13 cellular contexts compared by ENCODE assay signal in the genomic region with DNA sequence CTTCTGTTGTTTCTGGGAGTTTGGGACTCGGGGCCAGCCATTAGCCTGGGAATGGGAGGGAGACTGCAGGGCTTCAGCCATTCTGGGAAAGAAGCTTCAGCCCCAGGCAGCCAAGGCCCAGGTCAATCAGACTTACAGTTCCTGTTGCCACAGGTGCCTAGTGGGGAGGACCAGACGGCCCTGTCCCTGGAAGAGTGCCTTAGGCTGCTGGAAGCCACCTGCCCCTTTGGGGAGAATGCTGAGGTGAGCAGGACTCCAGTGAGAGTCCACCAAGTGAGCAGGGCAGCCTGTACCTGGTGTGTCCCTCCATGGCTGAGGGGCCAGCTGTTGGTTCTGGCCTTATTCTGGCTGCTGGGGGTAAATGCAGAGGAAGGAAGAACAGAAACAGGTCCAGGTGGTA. TPM values are rescaled to one million over a fixed set of nuclear protein-coding genes. Genes with fewer than 3 reads are reported as not detected.
DNase-seq lines count a peak whose midpoint lies in the region; ATAC-seq lines count a peak whose summit lies in the region.
"Had no signal": no experiment of that assay in that cellular context is flagged by ENCODE, and none has a peak within 500 bp of the region (broad histone marks: within the 10 kb centered on the region; RNA-seq: fewer than 3 reads in every experiment).

No MANE protein-coding gene starts in this region.

- peak overlapping the region; percentile 86 for H3K9ac ChIP-seq in HUES6 (ENCODE audit: low read length)

- H3K36me3 ChIP-seq in HUES6 (ENCODE audit: control insufficient read depth, insufficient read depth, low read length) = peaks cover 70% of the 10 kb centered on the region

- H3K9me3 Mint-ChIP-seq in T-helper 1 cell treated with Interleukin-12 subunit alpha and Interleukin-12 subunit beta and Interleukin-4 antibody, amounts not matched to agents 30 μg/mL and 1 μg/mL, for 36 hours = no peaks in the 10 kb centered on the region
- H3K9me3 Mint-ChIP-seq in activated naive CD8-positive, alpha-beta T cell (ENCODE audit: low read depth) = no peaks in the 10 kb centered on the region
- H3K9me3 Mint-ChIP-seq in naive B cell = no peaks in the 10 kb centered on the region
- H3K9me3 Mint-ChIP-seq: type B pancreatic cell had no signal

- H3K4me3 ChIP-seq in HUES6 (ENCODE audit: low read depth, low read length) = no peak overlapping the region
- H3K4me3 ChIP-seq: skin epidermis had no signal

- H3K4me1 ChIP-seq in HUES6 (ENCODE audit: control insufficient read depth, insufficient read depth, low read length) = peaks cover 42% of the 10 kb centered on the region

- peaks cover 59% of the 10 kb centered on the region for H3K36me3 Mint-ChIP-seq in T-helper 1 cell treated with Interleukin-12 subunit alpha and Interleukin-12 subunit beta and Interleukin-4 antibody, amounts not matched to agents 30 μg/mL and 1 μg/mL, for 36 hours (ENCODE audit: low read depth)
- H3K36me3 Mint-ChIP-seq in activated naive CD8-positive, alpha-beta T cell = peaks cover 7% of the 10 kb centered on the region
- H3K36me3 Mint-ChIP-seq in naive B cell = peaks cover 14 to 30% of the 10 kb centered on the region in 2 donors

- H3K27me3 ChIP-seq in HUES6 (ENCODE audit: control insufficient read depth, insufficient read depth, low read length) = no peaks in the 10 kb centered on the region

- H3K27ac ChIP-seq in HUES6 (ENCODE audit: low read depth, low read length) = peak overlapping the region; percentile 97

- DNase-seq in T-helper 1 cell (no peak), naive B cell (no peak), SIG-M5 treated with dmso at 0.1 percent for 504 hours (lab: John Stamatoyannopoulos, UW; ENCODE audit: unreplicated experiment) (no peak)
- DNase-seq: 8988T; effector memory CD4-positive, alpha-beta T cell; T1000 had no signal

- H3K9me3 ChIP-seq in HUES6 (ENCODE audit: control insufficient read depth, insufficient read depth, low read depth, low read length) = no peaks in the 10 kb centered on the region

- H3K27ac Mint-ChIP-seq in T-helper 1 cell treated with Interleukin-12 subunit alpha and Interleukin-12 subunit beta and Interleukin-4 antibody, amounts not matched to agents 30 μg/mL and 1 μg/mL, for 36 hours = peak overlapping the region; percentile 37
- H3K27ac Mint-ChIP-seq in activated naive CD8-positive, alpha-beta T cell = peak overlapping the region; percentile 97
- H3K27ac Mint-ChIP-seq in naive B cell = peak overlapping the region in 4 of 6 donors; percentile 10 to 86 (median 58)

- H3K27me3 Mint-ChIP-seq in T-helper 1 cell treated with Interleukin-12 subunit alpha and Interleukin-12 subunit beta and Interleukin-4 antibody, amounts not matched to agents 30 μg/mL and 1 μg/mL, for 36 hours (ENCODE audit: low read depth) = no peaks in the 10 kb centered on the region
- no peaks in the 10 kb centered on the region for H3K27me3 Mint-ChIP-seq in activated naive CD8-positive, alpha-beta T cell
- H3K27me3 Mint-ChIP-seq in naive B cell = no peaks in the 10 kb centered on the region
- H3K27me3 Mint-ChIP-seq: type B pancreatic cell had no signal

- ATAC-seq in naive B cell (ENCODE audit: low read depth in 2 of 2) (no peak), HG03565 (IDR thresholded peaks at IDR 0.05; ENCODE audit: unreplicated experiment) (no peak), GM21529 (IDR thresholded peaks at IDR 0.05; ENCODE audit: unreplicated experiment) (no peak)

- peak overlapping the region; percentile 67 for H3K4me3 Mint-ChIP-seq in T-helper 1 cell treated with Interleukin-12 subunit alpha and Interleukin-12 subunit beta and Interleukin-4 antibody, amounts not matched to agents 30 μg/mL and 1 μg/mL, for 36 hours
- no peak overlapping the region for H3K4me3 Mint-ChIP-seq in activated naive CD8-positive, alpha-beta T cell
- no peak overlapping the region for H3K4me3 Mint-ChIP-seq in naive B cell

- peaks cover 46% of the 10 kb centered on the region for H3K4me1 Mint-ChIP-seq in T-helper 1 cell treated with Interleukin-12 subunit alpha and Interleukin-12 subunit beta and Interleukin-4 antibody, amounts not matched to agents 30 μg/mL and 1 μg/mL, for 36 hours (ENCODE audit: low read depth)
- peaks cover 37% of the 10 kb centered on the region for H3K4me1 Mint-ChIP-seq in activated naive CD8-positive, alpha-beta T cell (ENCODE audit: low read depth)
- H3K4me1 Mint-ChIP-seq in naive B cell = peaks cover 38 to 48% (median 48%) of the 10 kb centered on the region in 3 donors

RNA-seq across cellular contexts. Expression of a gene that starts 8.7 kb away (rescaled TPM):
- 10 to 100 TPM in 1 of 6 donors, 1 to 10 TPM in 5; 1.3 to 10.5 (median 6.7) TPM for polyA plus RNA-seq in naive B cell (ENCODE audit: low read depth in 6 of 6)

RNA-seq across cellular contexts. Expression of a gene that starts 19.3 kb away (rescaled TPM):
- polyA plus RNA-seq in naive B cell (ENCODE audit: low read depth in 6 of 6) = 1 to 10 TPM in 4 of 6 donors, under 1 TPM in 1, not detected in 1; 0.81 to 2.5 (median 1.6) TPM

RNA-seq across cellular contexts. Expression of a gene that starts 44.4 kb away (rescaled TPM):
- polyA plus RNA-seq in naive B cell (ENCODE audit: low read depth in 6 of 6) = 10 to 100 TPM; 12.9 to 30.8 (median 24.5) TPM

RNA-seq across cellular contexts. Expression of a gene that starts 50.7 kb away (rescaled TPM):
- polyA plus RNA-seq in naive B cell (ENCODE audit: low read depth in 6 of 6) = 10 to 100 TPM; 31.9 to 59.4 (median 38.3) TPM

Comparison
In these comparisons a context has a peak if more than half of its experiments do, and no peak if none do; other contexts are left out.
1. H3K27ac Mint-ChIP-seq: peak in every context shown above with its lines; median percentile 97 in activated naive CD8-positive, alpha-beta T cell; 58 in naive B cell; 37 in T-helper 1 cell treated with Interleukin-12 subunit alpha and Interleukin-12 subunit beta and Interleukin-4 antibody, amounts not matched to agents 30 μg/mL and 1 μg/mL, for 36 hours.